In the genomic region with DNA sequence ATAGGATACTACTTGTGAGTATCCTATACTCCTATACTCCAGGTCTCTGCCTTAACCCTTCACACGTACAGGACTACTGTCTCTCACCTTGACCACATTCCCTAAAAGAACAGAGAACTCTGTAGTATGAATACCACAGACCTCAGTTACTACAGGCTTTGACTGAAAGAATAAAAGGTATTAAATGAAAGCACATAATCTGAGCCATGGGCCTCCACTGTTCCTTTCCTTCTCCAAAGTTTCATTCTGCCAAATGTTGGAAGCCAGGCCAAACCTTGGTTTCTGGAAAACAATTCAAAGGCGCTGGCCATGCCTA, we compare ENCODE assay signal across 23 cellular contexts.
DNase-seq lines count a peak whose midpoint lies in the region; ATAC-seq and TF ChIP-seq lines count a peak whose summit lies in the region.
"Had no signal": no experiment of that assay in that cellular context is flagged by ENCODE, and none has a peak within 500 bp of the region (broad histone marks: within the 10 kb centered on the region; RNA-seq: fewer than 3 reads in every experiment).

No MANE protein-coding gene starts in this region.

- H3K9ac ChIP-seq in parathyroid adenoma = no peak overlapping the region
- no peak overlapping the region for H3K9ac ChIP-seq in GM23248
- H3K9ac ChIP-seq: BLaER1 had no signal

- H2AFZ ChIP-seq in parathyroid adenoma (no peak overlapping the region), GM23248 (no peak overlapping the region)

- peak; percentile 9 for ATAC-seq in GM18502 (IDR thresholded peaks at IDR 0.05; ENCODE audit: poor library complexity, unreplicated experiment)
- ATAC-seq in HG03460 (IDR thresholded peaks at IDR 0.05; ENCODE audit: unreplicated experiment) = no peak
- ATAC-seq in HG02759 (IDR thresholded peaks at IDR 0.05; ENCODE audit: unreplicated experiment) = no peak

- H4K20me1 ChIP-seq in GM23248 (ENCODE audit: insufficient read depth) = no peaks in the 10 kb centered on the region
- H4K20me1 ChIP-seq: BLaER1 had no signal

- CTCF ChIA-PET in RWPE1 (lab: Yijun Ruan, JAX) = interaction anchor here (0.6 to 1.0 kb wide), 4 partner anchors 9 to 247 kb away, joined by 3 to 4 read pairs (median 3); no protein-coding TSS in a partner anchor

- no peaks in the 10 kb centered on the region for H3K9me3 ChIP-seq in parathyroid adenoma (ENCODE audit: control insufficient read depth, low read length)
- no peaks in the 10 kb centered on the region for H3K9me3 ChIP-seq in GM23248 (ENCODE audit: low read depth)
- H3K9me3 ChIP-seq: BLaER1, HAP-1 had no signal

- no peak for DNase-seq in RWPE1 (ENCODE audit: low spot score)
- DNase-seq in epithelial cell of prostate (ENCODE audit: low read depth, low spot score) = no peak
- DNase-seq in GM23248 = no peak
- no peak for DNase-seq in NCI-H187 (lab: John Stamatoyannopoulos, UW)
- DNase-seq: CD4-positive, CD25-positive, alpha-beta regulatory T cell; GOT3; HFFc6; NCI-H1092 treated with DMSO at 0.1 percent for 48 hours; NCI-H1436; NCI-H187 treated with DMSO at 0.1 percent for 48 hours; NCI-H2171 treated with DMSO at 0.1 percent for 48 hours; NCI-H345; NCI-H510A treated with DMSO at 0.1 percent for 48 hours; NCI-H748 treated with DMSO at 0.1 percent for 48 hours; PC-3; Right ventricle myocardium superior had no signal

- H3K4me1 ChIP-seq in parathyroid adenoma (peaks cover 69% of the 10 kb centered on the region), GM23248 (ENCODE audit: insufficient read depth) (peaks cover 24% of the 10 kb centered on the region)
- H3K4me1 ChIP-seq: BLaER1, HAP-1 had no signal

- H3F3A ChIP-seq in GM23248 (ENCODE audit: insufficient read depth) = peaks cover 13% of the 10 kb centered on the region; the same call in 1 of the 2 replicates

- peaks cover 3% of the 10 kb centered on the region; the same call in 1 of the 2 replicates for H3K9me2 ChIP-seq in GM23248 (ENCODE audit: insufficient read depth)

- H3K4me3 ChIP-seq in parathyroid adenoma (ENCODE audit: low read depth, low read length) = no peak overlapping the region
- H3K4me3 ChIP-seq in GM23248 = no peak overlapping the region
- H3K4me3 ChIP-seq: BLaER1, HAP-1 had no signal

- H3K4me2 ChIP-seq in parathyroid adenoma (ENCODE audit: low read length) = peak overlapping the region; percentile 40
- no peak overlapping the region for H3K4me2 ChIP-seq in GM23248 (ENCODE audit: unreplicated experiment)
- H3K4me2 ChIP-seq: BLaER1 had no signal

- H3K79me2 ChIP-seq in parathyroid adenoma (peaks cover 87% of the 10 kb centered on the region), GM23248 (ENCODE audit: insufficient read depth) (no peaks in the 10 kb centered on the region)

- no peaks in the 10 kb centered on the region for H3K27me3 ChIP-seq in parathyroid adenoma (ENCODE audit: control insufficient read depth, insufficient read depth, low read length)
- no peaks in the 10 kb centered on the region for H3K27me3 ChIP-seq in GM23248 (replicated peaks; ENCODE audit: insufficient read depth)
- H3K27me3 ChIP-seq: BLaER1 had no signal

- in situ Hi-C loops in GM23248 (cut with MboI) = no loop called here

- 56 to 59% methylated on average over 2 of the region's 2 CpGs for WGBS in GM23248 (ENCODE audit: low coverage in 1 of 2, low lambda C conversion rate in 2 of 2, missing lambda C conversion rate in 2 of 2), 2 experiments

- H3K36me3 ChIP-seq in parathyroid adenoma (ENCODE audit: control insufficient read depth, insufficient read depth, low read length) = no peaks in the 10 kb centered on the region
- H3K36me3 ChIP-seq in GM23248 (ENCODE audit: low read depth) = no peaks in the 10 kb centered on the region
- H3K36me3 ChIP-seq: BLaER1, HAP-1 had no signal

- peak overlapping the region; percentile 65 for H3K27ac ChIP-seq in RWPE1
- peak overlapping the region; percentile 63 for H3K27ac ChIP-seq in epithelial cell of prostate
- H3K27ac ChIP-seq in parathyroid adenoma = peak overlapping the region; percentile 55
- H3K27ac ChIP-seq in GM23248 = no peak overlapping the region
- H3K27ac ChIP-seq: BLaER1, HL-60 had no signal

- POLR2A ChIA-PET in RWPE1 (lab: Yijun Ruan, JAX; ENCODE audit: low non-redundant PET) = no interaction called here

- no peak for TF ChIP-seq CTCF in RWPE1 (conservative IDR thresholded peaks at IDR 0.05; ENCODE audit: low read depth)
- no peak for TF ChIP-seq CTCF in parathyroid adenoma (IDR thresholded peaks at IDR 0.05)
